Comparison of ENCODE assay signal across 25 cellular contexts in genomic region chr3:186802701-186803100, GRCh38. TPM values are rescaled to one million over a fixed set of nuclear protein-coding genes. Genes with fewer than 3 reads are reported as not detected.
DNase-seq lines count a peak whose midpoint lies in the region; ATAC-seq and FAIRE-seq lines count a peak whose summit lies in the region.
"Had no signal": no experiment of that assay in that cellular context is flagged by ENCODE, and none has a peak within 500 bp of the region (broad histone marks: within the 10 kb centered on the region; RNA-seq: fewer than 3 reads in every experiment).

No MANE protein-coding gene starts in this region.

- no peak for FAIRE-seq in urothelium cell line (lab: Jason Lieb, UNC)
- FAIRE-seq: GM18507, HepG2 had no signal

- H3K27ac ChIP-seq in Karpas-422 (ENCODE audit: low read length) = no peak overlapping the region
- H3K27ac ChIP-seq: HL-60 had no signal

- H3K27me3 ChIP-seq in Karpas-422 (ENCODE audit: low read length) = no peaks in the 10 kb centered on the region

- peak overlapping the region; percentile 87 for H3K27ac Mint-ChIP-seq in activated T-cell treated with anti-CD3 and anti-CD28 coated beads, Interleukin-2, amount 50 U/mL, for 72 hours
- H3K27ac Mint-ChIP-seq in natural killer cell treated with Interleukin-12 subunit alpha and Interleukin-12 subunit beta and Interleukin-15 and Interleukin-18, amount 100 ng/mL, for 72 hours = peak overlapping the region in 1 of 2 donors; percentile 38
- H3K27ac Mint-ChIP-seq: GM23338 had no signal

- no peaks in the 10 kb centered on the region for H3K9me3 Mint-ChIP-seq in activated T-cell treated with anti-CD3 and anti-CD28 coated beads, Interleukin-2, amount 50 U/mL, for 72 hours
- H3K9me3 Mint-ChIP-seq in natural killer cell treated with Interleukin-12 subunit alpha and Interleukin-12 subunit beta and Interleukin-15 and Interleukin-18, amount 100 ng/mL, for 72 hours = no peaks in the 10 kb centered on the region
- H3K9me3 Mint-ChIP-seq: CD4-positive, alpha-beta memory T cell; GM23338 had no signal

- no peak overlapping the region for H3K9ac ChIP-seq in Karpas-422 (ENCODE audit: low read length)
- H3K9ac ChIP-seq: SK-N-SH had no signal

- H3K36me3 ChIP-seq in Karpas-422 (ENCODE audit: insufficient read depth, low read length) = peaks cover 57% of the 10 kb centered on the region; the same call in 1 of the 2 replicates

- H3K9me3 ChIP-seq in Karpas-422 (ENCODE audit: low read length) = no peaks in the 10 kb centered on the region
- H3K9me3 ChIP-seq: Caco-2, HAP-1, SK-N-SH had no signal

- H3K4me2 ChIP-seq in Karpas-422 (ENCODE audit: low read depth, low read length, poor library complexity, severe bottlenecking) = no peak overlapping the region
- H3K4me2 ChIP-seq: GM23338, SK-N-SH had no signal

- ATAC-seq in activated T-cell treated with anti-CD3 and anti-CD28 coated beads, Interleukin-2, amount 50 U/mL, for 72 hours (replicated peaks in 1 of 2) = no peak
- ATAC-seq in natural killer cell treated with Interleukin-12 subunit alpha and Interleukin-12 subunit beta and Interleukin-15 and Interleukin-18, amount 100 ng/mL, for 72 hours = no peak
- ATAC-seq: GM23338, HepG2, Panc1 had no signal

- peaks cover 26% of the 10 kb centered on the region for H3K4me1 ChIP-seq in Karpas-422 (ENCODE audit: low read length)
- H3K4me1 ChIP-seq: Caco-2 had no signal

- no peak for DNase-seq in activated T-cell treated with anti-CD3 and anti-CD28 coated beads, Interleukin-2, amount 50 U/mL, for 72 hours
- DNase-seq in activated T-cell treated with anti-CD3 and anti-CD28 coated beads for 4 hours = no peak
- DNase-seq in Karpas-422 = peak; percentile 40
- no peak for DNase-seq in natural killer cell treated with Interleukin-12 subunit alpha and Interleukin-12 subunit beta and Interleukin-15 and Interleukin-18, amount 100 ng/mL, for 72 hours (ENCODE audit: low spot score)
- no peak for DNase-seq in NCI-H446 (lab: John Stamatoyannopoulos, UW)
- DNase-seq in urothelium cell line (ENCODE audit: low spot score) = no peak
- DNase-seq in MV-4-11 (lab: John Stamatoyannopoulos, UW) = no peak
- DNase-seq: Caco-2; CD4-positive, alpha-beta memory T cell; GDM1; KBM-7; NCI-H1417; NCI-H187; NCI-H2107; NCI-H510A treated with DMSO at 0.1 percent for 48 hours; NCI-H748 treated with DMSO at 0.1 percent for 48 hours; SIG-M5; SK-N-SH had no signal

- H3K79me2 ChIP-seq in Karpas-422 (ENCODE audit: low read length) = peaks cover 52% of the 10 kb centered on the region

- peaks cover 53% of the 10 kb centered on the region for H3K4me1 Mint-ChIP-seq in activated T-cell treated with anti-CD3 and anti-CD28 coated beads, Interleukin-2, amount 50 U/mL, for 72 hours (ENCODE audit: low read depth)
- peaks cover 17 to 33% of the 10 kb centered on the region in 2 donors for H3K4me1 Mint-ChIP-seq in natural killer cell treated with Interleukin-12 subunit alpha and Interleukin-12 subunit beta and Interleukin-15 and Interleukin-18, amount 100 ng/mL, for 72 hours (ENCODE audit: low read depth in 2 of 2)

- H2AFZ ChIP-seq in Karpas-422 (ENCODE audit: low read length) = no peak overlapping the region
- H2AFZ ChIP-seq: GM23338 had no signal

- no peaks in the 10 kb centered on the region for H4K20me1 ChIP-seq in Karpas-422 (ENCODE audit: insufficient read depth, low read depth, low read length)

- H3K9me2 ChIP-seq in Karpas-422 (replicated peaks; ENCODE audit: insufficient read depth, low read length) = no peaks in the 10 kb centered on the region
- H3K9me2 ChIP-seq: SK-N-SH had no signal

- no peak overlapping the region for H3K4me3 ChIP-seq in Karpas-422 (ENCODE audit: low read length)
- H3K4me3 ChIP-seq: GM23338, HAP-1 had no signal

- H3K4me3 Mint-ChIP-seq in activated T-cell treated with anti-CD3 and anti-CD28 coated beads, Interleukin-2, amount 50 U/mL, for 72 hours = no peak overlapping the region
- H3K4me3 Mint-ChIP-seq in natural killer cell treated with Interleukin-12 subunit alpha and Interleukin-12 subunit beta and Interleukin-15 and Interleukin-18, amount 100 ng/mL, for 72 hours = peak overlapping the region; percentile 20
- H3K4me3 Mint-ChIP-seq: CD4-positive, alpha-beta memory T cell; GM23338 had no signal

- no peaks in the 10 kb centered on the region for H3K27me3 Mint-ChIP-seq in activated T-cell treated with anti-CD3 and anti-CD28 coated beads, Interleukin-2, amount 50 U/mL, for 72 hours (ENCODE audit: low read depth)
- H3K27me3 Mint-ChIP-seq in natural killer cell treated with Interleukin-12 subunit alpha and Interleukin-12 subunit beta and Interleukin-15 and Interleukin-18, amount 100 ng/mL, for 72 hours = no peaks in the 10 kb centered on the region
- H3K27me3 Mint-ChIP-seq: CD4-positive, alpha-beta memory T cell had no signal

- H3K36me3 Mint-ChIP-seq in activated T-cell treated with anti-CD3 and anti-CD28 coated beads, Interleukin-2, amount 50 U/mL, for 72 hours (ENCODE audit: insufficient read depth in 2 of 2) = peaks cover 12 to 29% of the 10 kb centered on the region in 2 donors
- H3K36me3 Mint-ChIP-seq in natural killer cell treated with Interleukin-12 subunit alpha and Interleukin-12 subunit beta and Interleukin-15 and Interleukin-18, amount 100 ng/mL, for 72 hours = peaks cover 14% of the 10 kb centered on the region

RNA-seq across cellular contexts. Expression of gene RFC4, which starts 3.6 kb away (rescaled TPM):
- total RNA-seq in activated T-cell treated with anti-CD3 and anti-CD28 coated beads, Interleukin-2, amount 50 U/mL, for 72 hours = 100 to 1,000 TPM; 112 to 141 TPM
- 59.7 and 80.7 TPM in 2 replicates for total RNA-seq in Karpas-422 (2014; rRNA removed; shearing (Covaris generic); ENCODE audit: low replicate concordance)
- 100 to 1,000 TPM in 1 of 2 donors, 10 to 100 TPM in 1; 63.1 to 114 TPM for total RNA-seq in natural killer cell treated with Interleukin-12 subunit alpha and Interleukin-12 subunit beta and Interleukin-15 and Interleukin-18, amount 100 ng/mL, for 72 hours

RNA-seq across cellular contexts. Expression of gene EIF4A2, which starts 19.3 kb away (rescaled TPM):
- 100 to 1,000 TPM; 353 to 492 TPM for total RNA-seq in activated T-cell treated with anti-CD3 and anti-CD28 coated beads, Interleukin-2, amount 50 U/mL, for 72 hours
- 541 and 657 TPM in 2 replicates for total RNA-seq in Karpas-422 (2014; rRNA removed; shearing (Covaris generic); ENCODE audit: low replicate concordance)
- 100 to 1,000 TPM; 399 to 539 TPM for total RNA-seq in natural killer cell treated with Interleukin-12 subunit alpha and Interleukin-12 subunit beta and Interleukin-15 and Interleukin-18, amount 100 ng/mL, for 72 hours

RNA-seq across cellular contexts. Expression of gene ADIPOQ, which starts 39.8 kb away (rescaled TPM):
- total RNA-seq in activated T-cell treated with anti-CD3 and anti-CD28 coated beads, Interleukin-2, amount 50 U/mL, for 72 hours = under 1 TPM in 1 of 2 donors, not detected in 1; 0.05 TPM
- total RNA-seq in Karpas-422 (2014; rRNA removed; shearing (Covaris generic); ENCODE audit: low replicate concordance) = not detected in 2 replicates
- total RNA-seq in natural killer cell treated with Interleukin-12 subunit alpha and Interleukin-12 subunit beta and Interleukin-15 and Interleukin-18, amount 100 ng/mL, for 72 hours = not detected
- total RNA-seq: Caco-2; CD4-positive, alpha-beta memory T cell; GM23338; HepG2; HT-29 had no signal
